ENCODE assay signal across 15 cellular contexts in the genomic region with DNA sequence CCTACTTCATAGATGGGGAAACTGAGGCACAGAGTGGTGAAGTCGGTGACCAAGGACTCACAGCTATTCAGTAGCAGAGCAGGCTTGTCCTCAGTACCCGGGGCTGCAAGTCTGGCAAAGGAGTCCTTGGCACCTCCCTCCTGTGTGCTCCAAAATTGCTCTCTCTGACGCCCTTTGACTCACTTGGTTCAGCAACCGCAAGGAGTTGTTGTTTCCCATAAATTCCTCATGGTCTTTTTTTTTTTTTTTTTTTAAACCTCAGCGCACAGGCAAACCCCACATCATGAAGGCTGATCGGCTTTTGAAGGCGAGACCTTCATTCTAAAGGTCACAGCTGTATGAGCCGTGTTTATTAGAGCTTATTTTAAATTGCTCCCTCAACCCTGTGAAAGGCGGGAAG.
DNase-seq lines count a peak whose midpoint lies in the region; FAIRE-seq and TF ChIP-seq lines count a peak whose summit lies in the region.
"Had no signal": no experiment of that assay in that cellular context is flagged by ENCODE, and none has a peak within 500 bp of the region (broad histone marks: within the 10 kb centered on the region; RNA-seq: fewer than 3 reads in every experiment).

No MANE protein-coding gene starts in this region.

- no peak overlapping the region for H3K4me3 ChIP-seq in astrocyte of the cerebellum (ENCODE audit: low read depth, low read length)
- H3K4me3 ChIP-seq in keratinocyte (ENCODE audit: control insufficient read depth in 2 of 3, extremely low read depth in 1 of 3, insufficient read depth in 2 of 3, low read depth in 1 of 3, low read length in 3 of 3): peak overlapping the region in 1 of 3 experiments; percentile 32
- H3K4me3 ChIP-seq in tibial artery: no peak overlapping the region
- H3K4me3 ChIP-seq: K562, stomach had no signal

- no peak overlapping the region for H3K4me3 Mint-ChIP-seq in activated T-cell treated with anti-CD3 and anti-CD28 coated beads, Interleukin-2, amount 50 U/mL, for 24 hours
- H3K4me3 Mint-ChIP-seq: activated CD4-positive, alpha-beta T cell treated with anti-CD3 and anti-CD28 coated beads, Interleukin-2, amount 10 ng/mL, durations not matched to agents 7 days and 5 days; naive B cell had no signal

- H3K9me1 ChIP-seq in keratinocyte (ENCODE audit: control insufficient read depth, extremely low read depth, insufficient read depth, low read length): no peaks in the 10 kb centered on the region

- H3K27me3 ChIP-seq in keratinocyte (ENCODE audit: control insufficient read depth, extremely low read depth, insufficient read depth, low read length) (no peaks in the 10 kb centered on the region), tibial artery (no peaks in the 10 kb centered on the region)
- H3K27me3 ChIP-seq: stomach had no signal

- H3K79me2 ChIP-seq in keratinocyte (ENCODE audit: control insufficient read depth, insufficient read depth, low read length): no peaks in the 10 kb centered on the region

- in situ Hi-C loops in astrocyte of the cerebellum (cut with HindIII; ENCODE audit: low sequenced_read_pairs): no loop called here

- H3K27ac Mint-ChIP-seq in activated T-cell treated with anti-CD3 and anti-CD28 coated beads, Interleukin-2, amount 50 U/mL, for 24 hours: no peak overlapping the region
- H3K27ac Mint-ChIP-seq: activated CD4-positive, alpha-beta T cell treated with anti-CD3 and anti-CD28 coated beads, Interleukin-2, amount 10 ng/mL, durations not matched to agents 7 days and 5 days; naive B cell had no signal

- DNase-seq in HT-29 (ENCODE audit: low spot score): peak; percentile 86
- peak; percentile 80 for DNase-seq in astrocyte of the cerebellum (ENCODE audit: low read depth)
- no peak for DNase-seq in keratinocyte (ENCODE audit: low read depth, low spot score)
- DNase-seq in tibial artery: peak; percentile 26 to 68
- DNase-seq in retina: no peak
- no peak for DNase-seq in activated T-cell treated with anti-CD3 and anti-CD28 coated beads, Interleukin-2, amount 50 U/mL, for 24 hours
- no peak for DNase-seq in DMS153 treated with DMSO at 0.1 percent for 48 hours (lab: John Stamatoyannopoulos, UW; ENCODE audit: unreplicated experiment)
- DNase-seq in NCI-H748 treated with DMSO at 0.1 percent for 48 hours (lab: John Stamatoyannopoulos, UW): no peak
- DNase-seq: activated CD4-positive, alpha-beta T cell treated with anti-CD3 and anti-CD28 coated beads, Interleukin-2, amount 10 ng/mL, durations not matched to agents 7 days and 5 days; activated gamma-delta T cell treated with Interleukin-2 at 50 U/mL for 16 hours; naive B cell; NCI-H446; stimulated activated CD4-positive, alpha-beta T cell treated with anti-CD3 and anti-CD28 coated beads, Interleukin-1b, Interleukin-23, amount 100 ng/mL, for 48 hours; stomach had no signal

- FAIRE-seq in keratinocyte (lab: Jason Lieb, UNC): peak; percentile 55
- FAIRE-seq: K562 had no signal

- H3K9ac ChIP-seq in keratinocyte (ENCODE audit: control insufficient read depth, extremely low read depth, insufficient read depth, low read length): peak overlapping the region; percentile 71

- H3K4me1 Mint-ChIP-seq in activated T-cell treated with anti-CD3 and anti-CD28 coated beads, Interleukin-2, amount 50 U/mL, for 24 hours (ENCODE audit: low read depth): peaks cover 29% of the 10 kb centered on the region

- TF ChIP-seq CTCF in astrocyte of the cerebellum (IDR thresholded peaks at IDR 0.05; ENCODE audit: low read depth, low read length, missing control alignments): no peak
- no peak for TF ChIP-seq CTCF in keratinocyte (optimal IDR thresholded peaks at IDR 0.05 in 1 of 3, IDR thresholded peaks at IDR 0.05 in 1 of 3, conservative IDR thresholded peaks at IDR 0.05 in 1 of 3; ENCODE audit: extremely low read depth in 1 of 3, insufficient read depth in 2 of 3, low read length in 3 of 3)
- no peak for TF ChIP-seq CTCF in tibial artery (IDR thresholded peaks at IDR 0.05)

- H3K9me3 Mint-ChIP-seq in activated T-cell treated with anti-CD3 and anti-CD28 coated beads, Interleukin-2, amount 50 U/mL, for 24 hours: no peaks in the 10 kb centered on the region

- H3K36me3 ChIP-seq in keratinocyte (ENCODE audit: control insufficient read depth in 2 of 2, extremely low read depth in 1 of 2, insufficient read depth in 2 of 2, low read length in 2 of 2) (no peaks in the 10 kb centered on the region), tibial artery (no peaks in the 10 kb centered on the region)
- H3K36me3 ChIP-seq: stomach had no signal

- H3K9me3 ChIP-seq in keratinocyte (ENCODE audit: control insufficient read depth, low read depth, low read length) (no peaks in the 10 kb centered on the region), tibial artery (no peaks in the 10 kb centered on the region)
- H3K9me3 ChIP-seq: stomach had no signal

- intact Hi-C loops in tibial artery (cut with DNase I; ENCODE audit: low total_unique reads): no loop called here

- peaks cover 26% of the 10 kb centered on the region for H3K27me3 Mint-ChIP-seq in activated T-cell treated with anti-CD3 and anti-CD28 coated beads, Interleukin-2, amount 50 U/mL, for 24 hours

- H2AFZ ChIP-seq in keratinocyte (ENCODE audit: control insufficient read depth, low read length): peak overlapping the region; percentile 52

- H3K36me3 Mint-ChIP-seq in activated T-cell treated with anti-CD3 and anti-CD28 coated beads, Interleukin-2, amount 50 U/mL, for 24 hours (ENCODE audit: low read depth): no peaks in the 10 kb centered on the region

- dilution Hi-C loops in keratinocyte (cut with MboI; ENCODE audit: extremely low pct_ligation_motif_present, low sequenced_read_pairs): no loop called here

- H3K27ac ChIP-seq in keratinocyte (ENCODE audit: control insufficient read depth, insufficient read depth, low read length) (peak overlapping the region; percentile 92), tibial artery (no peak overlapping the region)

- no peaks in the 10 kb centered on the region for H4K20me1 ChIP-seq in keratinocyte (ENCODE audit: control insufficient read depth, extremely low read depth, insufficient read depth, low read length)

- peaks cover 32% of the 10 kb centered on the region for H3K4me1 ChIP-seq in keratinocyte (ENCODE audit: control insufficient read depth, extremely low read depth, insufficient read depth, low read length)
- peaks cover 0 to 32% (median 7%) of the 10 kb centered on the region in 4 donors for H3K4me1 ChIP-seq in tibial artery

- H3K4me2 ChIP-seq in keratinocyte (ENCODE audit: control insufficient read depth, extremely low read depth, insufficient read depth, low read depth, low read length): peak overlapping the region; percentile 71

Comparison
In these comparisons a context has a peak if more than half of its experiments do, and no peak if none do; other contexts are left out.
1. DNase-seq: peak in HT-29 (single experiment), astrocyte of the cerebellum (single experiment) and tibial artery (2 of 2); none in keratinocyte (single experiment), retina (single experiment), activated T-cell treated with anti-CD3 and anti-CD28 coated beads, Interleukin-2, amount 50 U/mL, for 24 hours (single experiment), DMS153 treated with DMSO at 0.1 percent for 48 hours (single experiment) and NCI-H748 treated with DMSO at 0.1 percent for 48 hours (single experiment).